In the genomic region with DNA sequence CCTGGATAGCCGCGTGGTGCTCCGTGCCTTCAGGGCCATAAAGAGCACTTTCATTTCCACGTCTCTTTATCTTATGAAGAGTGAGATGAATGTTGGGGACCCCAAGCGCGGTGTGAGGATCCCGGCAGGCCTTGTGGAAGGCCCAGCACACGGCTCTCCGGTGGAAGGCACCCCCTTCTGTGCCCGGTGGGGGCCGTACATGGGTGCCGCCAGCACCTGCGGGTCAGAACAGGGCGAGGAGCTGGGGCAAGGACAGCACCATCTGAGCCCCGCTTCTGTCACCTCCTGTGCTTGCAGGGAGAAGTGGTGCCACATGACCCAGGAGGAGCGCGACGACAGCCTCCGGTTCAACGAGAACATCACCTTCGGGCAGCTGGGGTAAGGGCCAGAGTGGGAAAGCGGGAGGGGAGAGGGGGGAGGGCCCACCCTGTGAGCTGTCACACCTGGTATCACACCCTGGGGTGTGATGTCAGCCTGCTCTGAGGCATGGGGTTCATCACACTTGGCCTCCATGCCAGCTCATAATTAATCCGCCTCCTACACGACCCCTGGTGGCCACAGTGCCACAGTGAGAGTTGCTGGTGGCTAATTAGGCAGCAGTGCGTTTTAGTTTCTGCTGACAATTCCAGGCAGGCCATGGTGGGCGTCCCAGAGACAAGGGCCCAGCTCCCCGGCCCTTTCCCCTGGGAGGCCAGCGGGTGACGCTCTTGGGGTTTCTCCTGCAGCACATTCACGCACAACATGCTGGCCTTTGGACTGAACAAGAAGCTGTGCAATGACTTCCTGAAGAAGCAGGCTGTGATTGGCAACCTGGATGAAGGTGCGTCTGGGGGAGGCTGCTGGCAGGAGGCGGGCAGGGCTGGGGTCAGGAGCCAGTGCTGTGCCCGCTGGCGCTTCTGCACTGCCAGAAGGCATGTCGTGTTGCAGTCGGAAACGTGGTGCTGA, we compare ENCODE assay signal across 8 cellular contexts. TPM values are rescaled to one million over a fixed set of nuclear protein-coding genes. Genes with fewer than 3 reads are reported as not detected.
DNase-seq lines count a peak whose midpoint lies in the region; ATAC-seq, FAIRE-seq and TF ChIP-seq lines count a peak whose summit lies in the region.

No MANE protein-coding gene starts in this region.

- in situ Hi-C loops in HepG2 (cut with HindIII; ENCODE audit: extremely low pct_ligation_motif_present, low pct_unique_long_range_greater_than_20kb): no loop called here

- peak overlapping the region; percentile 56 for H3K4me2 ChIP-seq in HepG2 (ENCODE audit: low read depth, low read length)

- DNase-seq in Ammon's horn (ENCODE audit: low spot score): peak; percentile 57
- DNase-seq in NCI-H1436 (lab: John Stamatoyannopoulos, UW): peak; percentile 65
- peak; percentile 51 for DNase-seq in activated CD4-positive, CD25-positive, alpha-beta regulatory T cell treated with anti-CD3 and anti-CD28 coated beads, Interleukin-2, amount 50 U/mL, for 16 hours (ENCODE audit: low read depth, low spot score)
- peak; percentile 90 for DNase-seq in cerebellar cortex (ENCODE audit: low spot score)
- peak; percentile 56 for DNase-seq in HepG2 (ENCODE audit: low spot score)
- peak; percentile 57 to 66 (median 58) for DNase-seq in stimulated activated CD4-positive, alpha-beta T cell treated with anti-CD3 and anti-CD28 coated beads, TNF-alpha, amount 100 ng/mL, for 4 hours (ENCODE audit: low read depth in 3 of 3)

- TF ChIP-seq EP300 in HepG2 (IDR thresholded peaks at IDR 0.05; ENCODE audit: low read depth in 2 of 2, low read length in 2 of 2) (no peak), HepG2 (CRISPR knock-in tag; IDR thresholded peaks at IDR 0.05; ENCODE audit: borderline replicate concordance) (no peak)

- no peaks in the 10 kb centered on the region for H3K36me3 ChIP-seq in HepG2 (replicated peaks in 1 of 2; ENCODE audit: control insufficient read depth in 1 of 2, insufficient read depth in 2 of 2, low read length in 2 of 2)

- peaks cover 23 to 84% of the 10 kb centered on the region in 2 experiments for H3K27me3 ChIP-seq in HepG2 (ENCODE audit: control insufficient read depth in 1 of 2, insufficient read depth in 2 of 2, low read length in 2 of 2)

- peaks cover 7% of the 10 kb centered on the region; the same call in 1 of the 2 replicates for H3K4me1 ChIP-seq in HepG2 (ENCODE audit: insufficient read depth, low read length)

- TF ChIP-seq RAD21 in HepG2 (CRISPR knock-in tag; IDR thresholded peaks at IDR 0.05): peak; percentile 64

- H3K27ac ChIP-seq in HepG2 (ENCODE audit: extremely low read length, insufficient read depth, low read length): no peak overlapping the region

- no TSS peak for BruUV-seq in HepG2 (replicated peaks; lab: Mats Ljungman, UMichigan)

- H3K79me2 ChIP-seq in HepG2 (ENCODE audit: insufficient read depth, low read length): no peaks in the 10 kb centered on the region

- peak overlapping the region in 1 of 3 experiments; percentile 30; a peak in 1 of 6 replicates for H3K4me3 ChIP-seq in HepG2 (replicated peaks in 1 of 3; ENCODE audit: insufficient read depth in 1 of 3, low read depth in 2 of 3, low read length in 3 of 3)

- TF ChIP-seq POLR2A in HepG2 (IDR thresholded peaks at IDR 0.05; ENCODE audit: insufficient read depth in 1 of 2, low read depth in 2 of 2, low read length in 2 of 2): no peak

- FAIRE-seq in HepG2 (lab: Jason Lieb, UNC): peak; percentile 94

- no peaks in the 10 kb centered on the region for H3K9me3 ChIP-seq in HepG2 (ENCODE audit: low read length)

- H4K20me1 ChIP-seq in HepG2 (ENCODE audit: insufficient read depth, low read length): no peaks in the 10 kb centered on the region; the same call in 1 of the 2 replicates

- no peak overlapping the region for H2AFZ ChIP-seq in HepG2 (ENCODE audit: low read length)

- ATAC-seq in GM19023 (IDR thresholded peaks at IDR 0.05; ENCODE audit: unreplicated experiment): peak; percentile 52
- peak; percentile 79 for ATAC-seq in HepG2
- ATAC-seq in HG03039 (IDR thresholded peaks at IDR 0.05; ENCODE audit: unreplicated experiment): no peak

- intact Hi-C loops in HepG2 (cut with micrococcal nuclease; ENCODE audit: unreplicated experiment): loop anchor here (1.0 to 2.0 kb wide), 3 partner anchors 60 to 161 kb away; a partner anchor contains a TSS

- peak; percentile 92 for TF ChIP-seq CTCF in HepG2 (CRISPR knock-in tag; IDR thresholded peaks at IDR 0.05)

- POLR2A ChIA-PET in HepG2 (lab: Yijun Ruan, JAX): interaction anchor here (1.3 kb wide), 1 partner anchor 110 kb away, joined by 4 read pairs; no protein-coding TSS in a partner anchor

- WGBS in HepG2 (ENCODE audit: low lambda C conversion rate): 58% methylated on average over 23 of the region's 37 CpGs

- CTCF ChIA-PET in HepG2 (lab: Yijun Ruan, JAX; ENCODE audit: low intra/inter-chr PET ratio, low total read pairs): interaction anchor here (1.2 to 1.7 kb wide), 2 partner anchors 60 to 161 kb away, joined by 4 to 6 read pairs; a partner anchor contains a TSS

- H3K9ac ChIP-seq in HepG2 (ENCODE audit: insufficient read depth, low read depth, low read length): no peak overlapping the region

TF ChIP-seq in HepG2, 621 proteins besides CTCF, POLR2A, EP300 and RAD21 (continues in another document):
- TF ChIP-seq, protein P1, sequence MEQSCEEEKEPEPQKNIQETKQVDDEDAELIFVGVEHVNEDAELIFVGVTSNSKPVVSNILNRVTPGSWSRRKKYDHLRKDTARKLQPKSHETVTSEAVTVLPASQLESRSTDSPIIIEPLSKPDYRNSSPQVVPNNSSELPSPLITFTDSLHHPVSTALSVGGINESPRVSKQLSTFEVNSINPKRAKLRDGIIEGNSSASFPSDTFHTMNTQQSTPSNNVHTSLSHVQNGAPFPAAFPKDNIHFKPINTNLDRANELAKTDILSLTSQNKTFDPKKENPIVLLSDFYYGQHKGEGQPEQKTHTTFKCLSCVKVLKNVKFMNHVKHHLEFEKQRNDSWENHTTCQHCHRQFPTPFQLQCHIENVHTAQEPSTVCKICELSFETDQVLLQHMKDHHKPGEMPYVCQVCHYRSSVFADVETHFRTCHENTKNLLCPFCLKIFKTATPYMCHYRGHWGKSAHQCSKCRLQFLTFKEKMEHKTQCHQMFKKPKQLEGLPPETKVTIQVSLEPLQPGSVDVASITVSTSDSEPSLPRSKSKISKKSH (CRISPR knock-in tag; IDR thresholded peaks at IDR 0.05; ENCODE audit: borderline replicate concordance): 0 out of 2 replicates have a peak, but pooled peaks have one; percentile 49
- peak; percentile 45; the same call in 1 of the 2 replicates for TF ChIP-seq ZNF891 (CRISPR knock-in tag; IDR thresholded peaks at IDR 0.05)
- peak; percentile 85 for TF ChIP-seq SMC3 (IDR thresholded peaks at IDR 0.05; ENCODE audit: low read length)

RNA-seq across cellular contexts. Expression of a gene that starts 25.7 kb away (rescaled TPM):
- not detected in 2 replicates for total RNA-seq in HepG2 (2016; rRNA removed; fragmentation: Illumina TruSeq; extraction: Trizol)
- not detected in 2 replicates for total RNA-seq in HepG2 (2016; cell fraction: cytosol; rRNA removed; fragmentation: Illumina TruSeq; extraction: Trizol; ENCODE audit: low read depth)
- total RNA-seq in HepG2 (2016; cell fraction: insoluble cytoplasmic fraction; rRNA removed; fragmentation: Illumina TruSeq; extraction: Trizol): not detected in 2 replicates
- not detected in 2 replicates for total RNA-seq in HepG2 (2016; cell fraction: membrane; rRNA removed; fragmentation: Illumina TruSeq; extraction: Trizol)
- total RNA-seq in HepG2 (2016; cell fraction: nucleus; rRNA removed; fragmentation: Illumina TruSeq; extraction: Trizol): not detected in 2 replicates
- not detected in 2 replicates for polyA plus RNA-seq in HepG2 (2011; rRNA removed)
- polyA plus RNA-seq in HepG2 (2011; cell fraction: cytosol; rRNA removed): not detected in 2 replicates
- polyA plus RNA-seq in HepG2 (2011; cell fraction: nucleus; rRNA removed): not detected in 2 replicates
- polyA plus RNA-seq in HepG2 (2012): not detected in 2 replicates
- polyA plus RNA-seq in HepG2 (2016; cell fraction: cytosol; fragmentation: Illumina TruSeq; extraction: Trizol; ENCODE audit: low read depth): not detected in 2 replicates
- not detected in 2 replicates for polyA plus RNA-seq in HepG2 (2016; cell fraction: insoluble cytoplasmic fraction; fragmentation: Illumina TruSeq; extraction: Trizol; ENCODE audit: low read depth)
- not detected in 2 replicates for polyA plus RNA-seq in HepG2 (2016; cell fraction: membrane; fragmentation: Illumina TruSeq; extraction: Trizol; ENCODE audit: low read depth)
- not detected in 2 replicates for polyA plus RNA-seq in HepG2 (2016; cell fraction: nucleus; fragmentation: Illumina TruSeq; extraction: Trizol; ENCODE audit: insufficient read depth, low read depth)
- polyA minus RNA-seq in HepG2 (2011; rRNA and poly(A)+ RNA removed; ENCODE audit: low replicate concordance): not detected in 2 replicates
- not detected in 2 replicates for polyA minus RNA-seq in HepG2 (2011; cell fraction: cytosol; rRNA and poly(A)+ RNA removed)
- not detected in 2 replicates for polyA minus RNA-seq in HepG2 (2011; cell fraction: nucleus; rRNA and poly(A)+ RNA removed)

RNA-seq across cellular contexts. Expression of a gene that starts 59.0 kb away (rescaled TPM):
- total RNA-seq in HepG2 (2016; rRNA removed; fragmentation: Illumina TruSeq; extraction: Trizol): 1.5 and 1.8 TPM in 2 replicates
- 0.62 and 0.91 TPM in 2 replicates for total RNA-seq in HepG2 (2016; cell fraction: cytosol; rRNA removed; fragmentation: Illumina TruSeq; extraction: Trizol; ENCODE audit: low read depth)
- total RNA-seq in HepG2 (2016; cell fraction: insoluble cytoplasmic fraction; rRNA removed; fragmentation: Illumina TruSeq; extraction: Trizol): 1.5 and 1.7 TPM in 2 replicates
- total RNA-seq in HepG2 (2016; cell fraction: membrane; rRNA removed; fragmentation: Illumina TruSeq; extraction: Trizol): 0.99 and 1.1 TPM in 2 replicates
- total RNA-seq in HepG2 (2016; cell fraction: nucleus; rRNA removed; fragmentation: Illumina TruSeq; extraction: Trizol): 0.75 and 1.6 TPM in 2 replicates
- polyA plus RNA-seq in HepG2 (2011; rRNA removed): 1.8 and 2.4 TPM in 2 replicates
- 1.6 and 2.3 TPM in 2 replicates for polyA plus RNA-seq in HepG2 (2011; cell fraction: cytosol; rRNA removed)
- 6.1 and 6.2 TPM in 2 replicates for polyA plus RNA-seq in HepG2 (2011; cell fraction: nucleus; rRNA removed)
- polyA plus RNA-seq in HepG2 (2012): 1.6 and 2.5 TPM in 2 replicates
- polyA plus RNA-seq in HepG2 (2016; cell fraction: cytosol; fragmentation: Illumina TruSeq; extraction: Trizol; ENCODE audit: low read depth): 0.47 and 1.2 TPM in 2 replicates
- polyA plus RNA-seq in HepG2 (2016; cell fraction: insoluble cytoplasmic fraction; fragmentation: Illumina TruSeq; extraction: Trizol; ENCODE audit: low read depth): 1.3 and 1.5 TPM in 2 replicates
- polyA plus RNA-seq in HepG2 (2016; cell fraction: membrane; fragmentation: Illumina TruSeq; extraction: Trizol; ENCODE audit: low read depth): 0.90 and 1.2 TPM in 2 replicates
- polyA plus RNA-seq in HepG2 (2016; cell fraction: nucleus; fragmentation: Illumina TruSeq; extraction: Trizol; ENCODE audit: insufficient read depth, low read depth): 1.4 and 2.0 TPM in 2 replicates
- polyA minus RNA-seq in HepG2 (2011; rRNA and poly(A)+ RNA removed; ENCODE audit: low replicate concordance): 1.2 and 3.4 TPM in 2 replicates
- polyA minus RNA-seq in HepG2 (2011; cell fraction: cytosol; rRNA and poly(A)+ RNA removed): 0.99 and 1.8 TPM in 2 replicates
- 3.6 and 5.5 TPM in 2 replicates for polyA minus RNA-seq in HepG2 (2011; cell fraction: nucleus; rRNA and poly(A)+ RNA removed)
